ENCODE assay signal across 1 cellular context in genomic region chr12:53059434-53060063, GRCh38.
TF ChIP-seq lines count a peak whose summit lies in the region.

No MANE protein-coding gene starts in this region.

TF ChIP-seq in GM12878, 131 proteins besides CTCF, POLR2A, EP300 and RAD21:
- TF ChIP-seq RBBP5 (conservative IDR thresholded peaks at IDR 0.05) (no peak), MTA2 (IDR thresholded peaks at IDR 0.05; ENCODE audit: low read depth) (no peak), POLR2AphosphoS2 (IDR thresholded peaks at IDR 0.05; ENCODE audit: low read depth, low read length) (no peak), BACH1 (IDR thresholded peaks at IDR 0.05; ENCODE audit: borderline replicate concordance) (no peak), GATAD2B (conservative IDR thresholded peaks at IDR 0.05; ENCODE audit: low read depth) (no peak), EZH2 (IDR thresholded peaks at IDR 0.05; ENCODE audit: borderline replicate concordance, control insufficient read depth, low read depth, low read length) (no peak), TCF3 (IDR thresholded peaks at IDR 0.05; ENCODE audit: borderline replicate concordance, insufficient read depth, low read depth, low read length) (no peak), ZNF687 (IDR thresholded peaks at IDR 0.05) (no peak), NFYA (IDR thresholded peaks at IDR 0.05; ENCODE audit: borderline replicate concordance, low read depth, low read length) (no peak), CEBPZ (IDR thresholded peaks at IDR 0.05; ENCODE audit: low read depth, low read length) (no peak), ZZZ3 (IDR thresholded peaks at IDR 0.05; ENCODE audit: control insufficient read depth, insufficient read length, low read depth) (no peak), USF1 (IDR thresholded peaks at IDR 0.05; ENCODE audit: borderline replicate concordance, extremely low read length, insufficient read depth, low read depth, low read length) (no peak), MEF2B (IDR thresholded peaks at IDR 0.05; ENCODE audit: partially characterized antibody, poor library complexity, severe bottlenecking) (no peak), CBX3 (IDR thresholded peaks at IDR 0.05; ENCODE audit: borderline replicate concordance, low read depth) (no peak), HDAC2 (IDR thresholded peaks at IDR 0.05) (no peak), POLR2AphosphoS5 (IDR thresholded peaks at IDR 0.05; ENCODE audit: low read length) (no peak), MLLT1 (IDR thresholded peaks at IDR 0.05) (no peak), SRF (IDR thresholded peaks at IDR 0.05; ENCODE audit: low read depth in 2 of 2, low read length in 2 of 2) (no peak), ZNF207 (IDR thresholded peaks at IDR 0.05; ENCODE audit: borderline replicate concordance) (no peak), BRCA1 (IDR thresholded peaks at IDR 0.05; ENCODE audit: low read depth, low read length) (no peak)
